In genomic region chr17:61862105-61862574, GRCh38 we compare ENCODE assay signal across 9 cellular contexts. TPM values are rescaled to one million over a fixed set of nuclear protein-coding genes. Genes with fewer than 3 reads are reported as not detected.
A peak's percentile ranks its signal among the peaks of the same experiment; 100 is the strongest.
DNase-seq lines count a peak whose midpoint lies in the region; ATAC-seq and TF ChIP-seq lines count a peak whose summit lies in the region.
"Had no signal": no experiment of that assay in that cellular context is flagged by ENCODE, and none has a peak within 500 bp of the region (broad histone marks: within the 10 kb centered on the region; RNA-seq: fewer than 3 reads in every experiment).

No MANE protein-coding gene starts in this region.

- H3K36me3 ChIP-seq in hepatocyte (replicated peaks; ENCODE audit: insufficient read depth, low read depth): no peaks in the 10 kb centered on the region
- H3K36me3 ChIP-seq: thyroid gland had no signal

- H3K4me3 Mint-ChIP-seq in T-helper 17 cell: peak overlapping the region; percentile 95

- peaks cover 26% of the 10 kb centered on the region for H3K79me2 ChIP-seq in hepatocyte

- no peaks in the 10 kb centered on the region for H3K4me1 ChIP-seq in hepatocyte (ENCODE audit: insufficient read depth)

- H3K27ac Mint-ChIP-seq in T-helper 17 cell: peak overlapping the region; percentile 90

- 29% methylated on average over 1 of the region's 1 CpG for WGBS in hepatocyte (ENCODE audit: low lambda C conversion rate, missing lambda C conversion rate)

- H2AFZ ChIP-seq in hepatocyte: peak overlapping the region; percentile 73

- H3K36me3 Mint-ChIP-seq in T-helper 17 cell (ENCODE audit: low read depth): no peaks in the 10 kb centered on the region

- peak overlapping the region; percentile 68 for H3K27ac ChIP-seq in hepatocyte
- H3K27ac ChIP-seq: thyroid gland had no signal

- H3K4me2 ChIP-seq in hepatocyte: peak overlapping the region; percentile 79

- H3K4me3 ChIP-seq in hepatocyte: peak overlapping the region; percentile 73

- no peaks in the 10 kb centered on the region for H3K9me3 ChIP-seq in T-helper 17 cell (ENCODE audit: control insufficient read depth, low read length, poor library complexity, severe bottlenecking)
- no peaks in the 10 kb centered on the region for H3K9me3 ChIP-seq in hepatocyte (ENCODE audit: low read depth)
- H3K9me3 ChIP-seq: thyroid gland had no signal

- H3K9me2 ChIP-seq in hepatocyte (replicated peaks; ENCODE audit: insufficient read depth): no peaks in the 10 kb centered on the region

- no peak for TF ChIP-seq CTCF in hepatocyte (IDR thresholded peaks at IDR 0.05; ENCODE audit: poor library complexity)

- no peaks in the 10 kb centered on the region for H3K27me3 Mint-ChIP-seq in T-helper 17 cell

- ATAC-seq in T-helper 17 cell (no peak), HG02885 (IDR thresholded peaks at IDR 0.05; ENCODE audit: poor library complexity, unreplicated experiment) (no peak), HG02571 (IDR thresholded peaks at IDR 0.05; ENCODE audit: unreplicated experiment) (no peak), HG03025 (IDR thresholded peaks at IDR 0.05; ENCODE audit: low FRiP score, unreplicated experiment) (no peak)

- H4K20me1 ChIP-seq in hepatocyte (ENCODE audit: insufficient read depth, poor library complexity, severe bottlenecking): no peaks in the 10 kb centered on the region

- peaks cover 7% of the 10 kb centered on the region for H3K4me1 Mint-ChIP-seq in T-helper 17 cell

- H3K27me3 ChIP-seq in hepatocyte: no peaks in the 10 kb centered on the region
- H3K27me3 ChIP-seq: thyroid gland had no signal

- DNase-seq in AG08396 (ENCODE audit: low spot score) (peak; percentile 3), HCEC 1CT (peak; percentile 74), T-helper 17 cell (no peak), hepatocyte (ENCODE audit: low spot score) (no peak), HuH-7 (ENCODE audit: low spot score) (no peak)
- DNase-seq: thyroid gland had no signal

RNA-seq across cellular contexts. Expression of gene BRIP1, which starts 1.2 kb away (rescaled TPM):
- 1 to 10 TPM; 1.5 to 2.3 TPM for total RNA-seq in T-helper 17 cell
- total RNA-seq in hepatocyte: 4.0 and 7.5 TPM in 2 replicates
- 0.50 and 1.8 TPM in 2 replicates for polyA plus RNA-seq in hepatocyte

Comparison
In these comparisons a context has a peak if more than half of its experiments do, and no peak if none do; other contexts are left out.
1. DNase-seq: peak in AG08396 (single experiment) and HCEC 1CT (single experiment); none in T-helper 17 cell (0 of 3), hepatocyte (single experiment) and HuH-7 (single experiment).